ENCODE assay signal across 12 cellular contexts in genomic region chrX:50211510-50211909, GRCh38. TPM values are rescaled to one million over a fixed set of nuclear protein-coding genes. Genes with fewer than 3 reads are reported as not detected.
A peak's percentile ranks its signal among the peaks of the same experiment; 100 is the strongest.
DNase-seq lines count a peak whose midpoint lies in the region; ATAC-seq, FAIRE-seq and TF ChIP-seq lines count a peak whose summit lies in the region.
"Had no signal": no experiment of that assay in that cellular context is flagged by ENCODE, and none has a peak within 500 bp of the region (broad histone marks: within the 10 kb centered on the region; RNA-seq: fewer than 3 reads in every experiment).

No MANE protein-coding gene starts in this region.

- no peak for FAIRE-seq in K562 (lab: Jason Lieb, UNC)
- FAIRE-seq: TTC549 had no signal

- in situ Hi-C loops in K562 (cut with MboI), result loop anchor here (25.0 kb wide), 2 partner anchors 376 to 1574 kb away; no protein-coding TSS in a partner anchor

- H3K27ac ChIP-seq in K562 (ENCODE audit: extremely low read depth, low read depth, low read length) (no peak overlapping the region), osteoblast (ENCODE audit: low read depth, low read length) (no peak overlapping the region)
- no peak overlapping the region for H3K27ac ChIP-seq in CD4-positive, alpha-beta T cell (ENCODE audit: low read depth, low read length)
- H3K27ac ChIP-seq: BLaER1 had no signal

- no peak overlapping the region for H2AFZ ChIP-seq in K562 (ENCODE audit: low read depth, low read length)
- H2AFZ ChIP-seq in osteoblast (ENCODE audit: low read length), result no peak overlapping the region

- CTCF ChIA-PET in K562 (lab: Yijun Ruan, JAX; ENCODE audit: low intra/inter-chr PET ratio), result no interaction called here
- CTCF ChIA-PET in CD4-positive, alpha-beta T cell (lab: Charles Lee), result no interaction called here

- WGBS in K562 (ENCODE audit: insufficient coverage, low coverage, missing lambda C conversion rate), result 0% methylated on average over 6 of the region's 8 CpGs

- no peaks in the 10 kb centered on the region for H4K20me1 ChIP-seq in K562 (replicated peaks; ENCODE audit: control insufficient read depth, insufficient read depth, low read length)
- H4K20me1 ChIP-seq in osteoblast (ENCODE audit: insufficient read depth, low read length), result no peaks in the 10 kb centered on the region
- H4K20me1 ChIP-seq: BLaER1 had no signal

- H3K27ac Mint-ChIP-seq in CD4-positive, alpha-beta T cell, result no peak overlapping the region

- POLR2A ChIA-PET in K562 (lab: Yijun Ruan, JAX), result no interaction called here
- POLR2A ChIA-PET in CD4-positive, alpha-beta T cell (lab: Charles Lee), result no interaction called here

- no peak for TF ChIP-seq EP300 in K562 (IDR thresholded peaks at IDR 0.05; ENCODE audit: low read length)

- peak; percentile 24; the same call in 1 of the 2 replicates for TF ChIP-seq CTCF in LNCAP (IDR thresholded peaks at IDR 0.05)
- peak; percentile 39 to 54 (median 42) for TF ChIP-seq CTCF in K562 (IDR thresholded peaks at IDR 0.05 in 2 of 3, conservative IDR thresholded peaks at IDR 0.05 in 1 of 3; ENCODE audit: insufficient read depth in 2 of 3, low read depth in 1 of 3, low read length in 3 of 3)
- TF ChIP-seq CTCF in osteoblast (IDR thresholded peaks at IDR 0.05; ENCODE audit: extremely low read depth, low read depth, low read length), result peak; percentile 38
- TF ChIP-seq CTCF in CD4-positive, alpha-beta T cell (IDR thresholded peaks at IDR 0.05), result no peak

- DNase-seq in NCI-H2227 (lab: John Stamatoyannopoulos, UW; ENCODE audit: unreplicated experiment) (peak; percentile 34), NCI-H2227 treated with DMSO at 0.1 percent for 48 hours (lab: John Stamatoyannopoulos, UW) (no peak), K562 (ENCODE audit: extremely low read depth in 1 of 4, low spot score in 3 of 4) (peak in 1 of 4 experiments; percentile 36), osteoblast (ENCODE audit: insufficient read length, low spot score, missing footprints) (peak; percentile 53), DMS79 treated with DMSO at 0.1 percent for 48 hours (lab: John Stamatoyannopoulos, UW) (no peak), 8988T (no peak)
- no peak for DNase-seq in CD4-positive, alpha-beta T cell
- DNase-seq: amniotic stem cell, hypothalamus had no signal

- H3K36me3 Mint-ChIP-seq in CD4-positive, alpha-beta T cell (ENCODE audit: low read depth), result no peaks in the 10 kb centered on the region

- H3K4me1 ChIP-seq in K562 (replicated peaks in 1 of 2; ENCODE audit: control insufficient read depth in 2 of 2, insufficient read depth in 2 of 2, low read length in 2 of 2), result no peaks in the 10 kb centered on the region; a peak in 1 of 5 replicates
- H3K4me1 ChIP-seq in osteoblast (ENCODE audit: insufficient read depth, low read length), result no peaks in the 10 kb centered on the region
- H3K4me1 ChIP-seq: BLaER1 had no signal

- H3K4me3 ChIP-seq in K562, result no peak overlapping the region
- H3K4me3 ChIP-seq in osteoblast (ENCODE audit: insufficient read depth, low read length), result no peak overlapping the region
- H3K4me3 ChIP-seq: BLaER1 had no signal

- H3K9me3 ChIP-seq in K562 (replicated peaks; ENCODE audit: control insufficient read depth, insufficient read depth, low read depth, low read length), result no peaks in the 10 kb centered on the region
- H3K9me3 ChIP-seq in osteoblast (ENCODE audit: low read depth, low read length), result no peaks in the 10 kb centered on the region
- H3K9me3 ChIP-seq in CD4-positive, alpha-beta T cell (ENCODE audit: control insufficient read depth, low read length), result no peaks in the 10 kb centered on the region
- H3K9me3 ChIP-seq: BLaER1 had no signal

- H3K36me3 ChIP-seq in K562 (ENCODE audit: control insufficient read depth, insufficient read depth, low read length) (no peaks in the 10 kb centered on the region), osteoblast (ENCODE audit: insufficient read depth, low read length) (no peaks in the 10 kb centered on the region)
- H3K36me3 ChIP-seq: BLaER1 had no signal

- H3K9me1 ChIP-seq in K562 (ENCODE audit: control insufficient read depth, insufficient read depth, low read length), result no peaks in the 10 kb centered on the region

- no peak overlapping the region for H3K4me2 ChIP-seq in K562 (ENCODE audit: insufficient read depth, low read length)
- H3K4me2 ChIP-seq in osteoblast (ENCODE audit: insufficient read depth, low read length), result no peak overlapping the region
- H3K4me2 ChIP-seq: BLaER1 had no signal

- H3K79me2 ChIP-seq in K562 (ENCODE audit: control insufficient read depth, insufficient read depth, low read length) (no peaks in the 10 kb centered on the region), osteoblast (ENCODE audit: insufficient read depth, low read length) (no peaks in the 10 kb centered on the region)

- ATAC-seq in K562, result peak; percentile 82
- ATAC-seq in CD4-positive, alpha-beta T cell (ENCODE audit: poor library complexity), result no peak

- H3K27me3 ChIP-seq in K562 (ENCODE audit: control insufficient read depth in 2 of 2, insufficient read depth in 2 of 2, low read length in 2 of 2) (no peaks in the 10 kb centered on the region), osteoblast (ENCODE audit: insufficient read depth, low read length) (peaks cover 4% of the 10 kb centered on the region)
- no peaks in the 10 kb centered on the region for H3K27me3 ChIP-seq in CD4-positive, alpha-beta T cell (ENCODE audit: control insufficient read depth, insufficient read depth, low read length)

- no TSS peak for BruUV-seq in K562 (replicated peaks; lab: Mats Ljungman, UMichigan)

- no peaks in the 10 kb centered on the region for H3K9me3 Mint-ChIP-seq in CD4-positive, alpha-beta T cell

- no peaks in the 10 kb centered on the region for H3K27me3 Mint-ChIP-seq in CD4-positive, alpha-beta T cell

- H3K4me3 Mint-ChIP-seq in CD4-positive, alpha-beta T cell, result no peak overlapping the region

- H3K4me1 Mint-ChIP-seq in CD4-positive, alpha-beta T cell (ENCODE audit: low read depth), result no peaks in the 10 kb centered on the region

- no peak for TF ChIP-seq POLR2A in K562 (conservative IDR thresholded peaks at IDR 0.05)

- peak in 1 of 2 experiments; percentile 30; a peak in 1 of 4 replicates for TF ChIP-seq RAD21 in K562 (CRISPR knock-in tag; conservative IDR thresholded peaks at IDR 0.05 in 1 of 2, IDR thresholded peaks at IDR 0.05 in 1 of 2)

- no peak overlapping the region for H3K9ac ChIP-seq in K562 (ENCODE audit: insufficient read depth in 1 of 2, low read depth in 2 of 2, low read length in 2 of 2)
- H3K9ac ChIP-seq: BLaER1 had no signal

- intact Hi-C loops in K562 (cut with micrococcal nuclease), result no loop called here
- intact Hi-C loops in CD4-positive, alpha-beta T cell (cut with DNase I, micrococcal nuclease), result no loop called here

TF ChIP-seq in K562, 482 proteins besides CTCF, POLR2A, EP300 and RAD21 (continues in another document):
- no peak for TF ChIP-seq MTF1 (CRISPR knock-in tag; IDR thresholded peaks at IDR 0.05; ENCODE audit: borderline replicate concordance)

RNA-seq across cellular contexts. Expression of gene CCNB3, which starts 6.9 kb away (rescaled TPM):
- 0.18 TPM in 1 of 2 replicates, not detected in the other for total RNA-seq in K562 (2011; cell fraction: chromatin; rRNA removed; ENCODE audit: low replicate concordance)
- total RNA-seq in K562 (2011; cell fraction: nucleolus; rRNA removed), result not detected in 2 replicates
- not detected in 2 replicates for total RNA-seq in K562 (2011; cell fraction: nucleoplasm; rRNA removed)
- total RNA-seq in K562 (2014; rRNA removed) (0.09 and 0.12 TPM in 2 replicates), K562 (2014; rRNA removed; fragmentation: Illumina TruSeq; extraction: Trizol) (0.03 TPM in 1 of 2 replicates, not detected in the other), K562 (2015; rRNA removed; fragmentation: Illumina TruSeq; extraction: Trizol) (0.11 TPM in 1 of 2 replicates, not detected in the other), K562 (2021) (not detected in 2 replicates), osteoblast (0.29 and 0.36 TPM in 2 replicates)
- polyA plus RNA-seq in K562 (2011; rRNA removed) (0.14 and 0.25 TPM in 2 replicates), K562 (2014; fragmentation: Illumina TruSeq; extraction: Trizol) (0.04 and 0.06 TPM in 2 replicates), K562 (2014; fragmentation: Nextera tagmentation; extraction: Ambion mirVana) (under 1 TPM in 1 of 2 experiments, not detected in 1; 0.06 TPM), K562 (2014; rRNA removed) (0.05 TPM in 1 of 2 replicates, not detected in the other)
- polyA plus RNA-seq in K562 (2011; cell fraction: cytosol; rRNA removed), result 0.13 TPM in 1 of 2 replicates, not detected in the other
- 0.10 and 0.13 TPM in 2 replicates for polyA plus RNA-seq in K562 (2011; cell fraction: nucleus; rRNA removed)
- 0.14 and 0.36 TPM in 2 replicates for polyA plus RNA-seq in K562 (2012)
- polyA minus RNA-seq in K562 (2011; rRNA and poly(A)+ RNA removed), result 0.07 and 0.18 TPM in 2 replicates
- polyA minus RNA-seq in K562 (2011; cell fraction: cytosol; rRNA and poly(A)+ RNA removed), result not detected in 2 replicates
- polyA minus RNA-seq in K562 (2011; cell fraction: nucleus; rRNA and poly(A)+ RNA removed), result 0.11 TPM in 1 of 2 replicates, not detected in the other
- total RNA-seq in CD4-positive, alpha-beta T cell, result under 1 TPM; 0.19 to 0.39 TPM

RNA-seq across cellular contexts. Expression of gene AKAP4, which starts 10.7 kb away (rescaled TPM):
- not detected in 2 replicates for total RNA-seq in K562 (2011; cell fraction: chromatin; rRNA removed; ENCODE audit: low replicate concordance)
- total RNA-seq in K562 (2011; cell fraction: nucleolus; rRNA removed), result not detected in 2 replicates
- total RNA-seq in K562 (2011; cell fraction: nucleoplasm; rRNA removed), result not detected in 2 replicates
- 0.09 and 0.16 TPM in 2 replicates for total RNA-seq in K562 (2014; rRNA removed)
- 0.16 and 0.18 TPM in 2 replicates for total RNA-seq in K562 (2014; rRNA removed; fragmentation: Illumina TruSeq; extraction: Trizol)
- 0.04 and 0.07 TPM in 2 replicates for total RNA-seq in K562 (2015; rRNA removed; fragmentation: Illumina TruSeq; extraction: Trizol)
- 0.11 and 0.16 TPM in 2 replicates for total RNA-seq in K562 (2021)
- polyA plus RNA-seq in K562 (2011; rRNA removed), result 0.04 and 0.11 TPM in 2 replicates
- polyA plus RNA-seq in K562 (2011; cell fraction: cytosol; rRNA removed), result 0.01 TPM in 1 of 2 replicates, not detected in the other
- polyA plus RNA-seq in K562 (2011; cell fraction: nucleus; rRNA removed), result not detected in 2 replicates
- 0.18 TPM in 2 replicates for polyA plus RNA-seq in K562 (2012)
- 0.10 and 0.36 TPM in 2 replicates for polyA plus RNA-seq in K562 (2014; fragmentation: Illumina TruSeq; extraction: Trizol)
- under 1 TPM; 0.13 to 0.18 TPM for polyA plus RNA-seq in K562 (2014; fragmentation: Nextera tagmentation; extraction: Ambion mirVana)
- 0.05 TPM in 1 of 2 replicates, not detected in the other for polyA plus RNA-seq in K562 (2014; rRNA removed)
- polyA minus RNA-seq in K562 (2011; rRNA and poly(A)+ RNA removed), result 0.07 TPM in 1 of 2 replicates, not detected in the other
- polyA minus RNA-seq in K562 (2011; cell fraction: cytosol; rRNA and poly(A)+ RNA removed), result not detected in 2 replicates
- polyA minus RNA-seq in K562 (2011; cell fraction: nucleus; rRNA and poly(A)+ RNA removed), result not detected in 2 replicates
- total RNA-seq in osteoblast, result not detected in 2 replicates
- total RNA-seq in CD4-positive, alpha-beta T cell, result not detected

Comparison
In these comparisons a context has a peak if more than half of its experiments do, and no peak if none do; other contexts are left out.
1. DNase-seq: peak in NCI-H2227 (single experiment) and osteoblast (single experiment); none in NCI-H2227 treated with DMSO at 0.1 percent for 48 hours (single experiment), CD4-positive, alpha-beta T cell (0 of 10), DMS79 treated with DMSO at 0.1 percent for 48 hours (single experiment) and 8988T (single experiment).